ENCODE assay signal across 28 cellular contexts in the genomic region with DNA sequence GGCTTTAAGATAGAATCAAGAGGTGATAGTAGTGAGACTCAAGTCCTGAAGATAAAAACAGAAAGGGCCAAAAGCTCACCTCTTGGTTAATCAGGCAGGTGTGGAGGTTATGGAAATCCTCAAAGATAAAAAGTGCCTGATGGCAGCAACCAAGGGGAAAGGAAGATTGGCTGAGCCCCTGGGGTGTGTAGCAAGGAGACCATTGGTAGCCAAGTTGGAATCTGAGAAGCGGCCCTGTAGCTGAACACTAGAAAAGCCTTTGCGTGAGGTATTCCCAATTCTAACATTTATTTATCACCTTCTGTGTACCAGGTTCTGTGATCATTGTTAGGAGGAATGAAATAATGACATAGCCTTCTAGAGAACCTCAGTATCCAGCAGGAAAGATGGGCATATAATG.
A peak's percentile ranks its signal among the peaks of the same experiment; 100 is the strongest.
DNase-seq lines count a peak whose midpoint lies in the region; ATAC-seq, FAIRE-seq and TF ChIP-seq lines count a peak whose summit lies in the region.
"Had no signal": no experiment of that assay in that cellular context is flagged by ENCODE, and none has a peak within 500 bp of the region (broad histone marks: within the 10 kb centered on the region; RNA-seq: fewer than 3 reads in every experiment).

No MANE protein-coding gene starts in this region.

- H3K27ac Mint-ChIP-seq in activated naive CD8-positive, alpha-beta T cell treated with anti-CD3 and anti-CD28 coated beads for 36 hours: peak overlapping the region; percentile 27
- peak overlapping the region in 6 of 10 donors; percentile 6 to 78 (median 62) for H3K27ac Mint-ChIP-seq in naive thymus-derived CD8-positive, alpha-beta T cell
- H3K27ac Mint-ChIP-seq: activated CD8-positive, alpha-beta T cell treated with anti-CD3 and anti-CD28 coated beads, Interleukin-2, amount 10 ng/mL, durations not matched to agents 7 days and 5 days; IgD-negative memory B cell had no signal

- H3K4me1 ChIP-seq in HepG2 (ENCODE audit: insufficient read depth, low read length) (peaks cover 18% of the 10 kb centered on the region), right lobe of liver (peaks cover 0 to 12% (median 5%) of the 10 kb centered on the region in 4 donors)
- H3K4me1 ChIP-seq: esophagus squamous epithelium, foreskin keratinocyte had no signal

- H3K4me1 Mint-ChIP-seq in activated naive CD8-positive, alpha-beta T cell treated with anti-CD3 and anti-CD28 coated beads for 36 hours: peaks cover 44% of the 10 kb centered on the region
- peaks cover 30 to 68% (median 62%) of the 10 kb centered on the region in 4 donors for H3K4me1 Mint-ChIP-seq in naive thymus-derived CD8-positive, alpha-beta T cell

- no peak overlapping the region for H3K9ac ChIP-seq in HepG2 (ENCODE audit: insufficient read depth, low read depth, low read length)

- H3K4me3 ChIP-seq in HepG2 (replicated peaks in 1 of 3; ENCODE audit: insufficient read depth in 1 of 3, low read depth in 2 of 3, low read length in 3 of 3) (no peak overlapping the region), right lobe of liver (no peak overlapping the region)
- H3K4me3 ChIP-seq: esophagus squamous epithelium, heart left ventricle, testis had no signal

- no peak for TF ChIP-seq POLR2A in HepG2 (IDR thresholded peaks at IDR 0.05; ENCODE audit: insufficient read depth in 1 of 2, low read depth in 2 of 2, low read length in 2 of 2)
- no peak for TF ChIP-seq POLR2A in right lobe of liver (IDR thresholded peaks at IDR 0.05)

- no peaks in the 10 kb centered on the region for H4K20me1 ChIP-seq in HepG2 (ENCODE audit: insufficient read depth, low read length)

- WGBS in HepG2 (ENCODE audit: low lambda C conversion rate): 96% methylated on average over 2 of the region's 2 CpGs
- 100% methylated on average over 2 of the region's 2 CpGs for WGBS in right lobe of liver (ENCODE audit: insufficient coverage, low coverage, low lambda C conversion rate, missing lambda C conversion rate)

- H3K27ac ChIP-seq in HepG2 (ENCODE audit: extremely low read length, insufficient read depth, low read length) (no peak overlapping the region), right lobe of liver (no peak overlapping the region)
- H3K27ac ChIP-seq: esophagus squamous epithelium, foreskin keratinocyte, testis had no signal

- H3K9me3 Mint-ChIP-seq in activated naive CD8-positive, alpha-beta T cell treated with anti-CD3 and anti-CD28 coated beads for 36 hours: no peaks in the 10 kb centered on the region
- H3K9me3 Mint-ChIP-seq in naive thymus-derived CD8-positive, alpha-beta T cell: peaks cover 0 to 2% (median 0%) of the 10 kb centered on the region in 9 donors
- H3K9me3 Mint-ChIP-seq: IgD-negative memory B cell, natural killer cell had no signal

- TF ChIP-seq CTCF in HepG2 (CRISPR knock-in tag; IDR thresholded peaks at IDR 0.05): no peak
- no peak for TF ChIP-seq CTCF in right lobe of liver (IDR thresholded peaks at IDR 0.05)

- no peaks in the 10 kb centered on the region for H3K27me3 Mint-ChIP-seq in activated naive CD8-positive, alpha-beta T cell treated with anti-CD3 and anti-CD28 coated beads for 36 hours
- no peaks in the 10 kb centered on the region for H3K27me3 Mint-ChIP-seq in naive thymus-derived CD8-positive, alpha-beta T cell
- H3K27me3 Mint-ChIP-seq: brain, IgD-negative memory B cell had no signal

- POLR2A ChIA-PET in HepG2 (lab: Yijun Ruan, JAX): no interaction called here
- POLR2A ChIA-PET in naive thymus-derived CD8-positive, alpha-beta T cell (lab: Charles Lee): no interaction called here

- H3K36me3 ChIP-seq in HepG2 (replicated peaks in 1 of 2; ENCODE audit: control insufficient read depth in 1 of 2, insufficient read depth in 2 of 2, low read length in 2 of 2) (0 out of 5 replicates have a peak, but pooled peaks cover 0 to 3% of the 10 kb centered on the region in 2 experiments), right lobe of liver (no peaks in the 10 kb centered on the region)
- H3K36me3 ChIP-seq: esophagus squamous epithelium had no signal

- intact Hi-C loops in HepG2 (cut with micrococcal nuclease; ENCODE audit: unreplicated experiment) (no loop called here), right lobe of liver (cut with DNase I) (no loop called here)

- no TSS peak for BruUV-seq in HepG2 (replicated peaks; lab: Mats Ljungman, UMichigan)

- no peaks in the 10 kb centered on the region for H3K27me3 ChIP-seq in HepG2 (ENCODE audit: control insufficient read depth in 1 of 2, insufficient read depth in 2 of 2, low read length in 2 of 2)
- H3K27me3 ChIP-seq in right lobe of liver: no peaks in the 10 kb centered on the region
- H3K27me3 ChIP-seq: esophagus squamous epithelium, foreskin keratinocyte, heart left ventricle, testis had no signal

- TF ChIP-seq EP300 in HepG2 (IDR thresholded peaks at IDR 0.05; ENCODE audit: low read depth in 2 of 2, low read length in 2 of 2) (no peak), HepG2 (CRISPR knock-in tag; IDR thresholded peaks at IDR 0.05; ENCODE audit: borderline replicate concordance) (no peak)

- H3K4me3 Mint-ChIP-seq in activated naive CD8-positive, alpha-beta T cell treated with anti-CD3 and anti-CD28 coated beads for 36 hours: no peak overlapping the region
- H3K4me3 Mint-ChIP-seq in naive thymus-derived CD8-positive, alpha-beta T cell: peak overlapping the region in 1 of 10 donors; percentile 34
- H3K4me3 Mint-ChIP-seq: activated CD8-positive, alpha-beta T cell treated with anti-CD3 and anti-CD28 coated beads, Interleukin-2, amount 10 ng/mL, durations not matched to agents 7 days and 5 days; brain; IgD-negative memory B cell; natural killer cell had no signal

- DNase-seq in HepG2 (ENCODE audit: low spot score): no peak
- no peak for DNase-seq in right lobe of liver
- DNase-seq in activated naive CD8-positive, alpha-beta T cell treated with anti-CD3 and anti-CD28 coated beads for 36 hours: no peak
- no peak for DNase-seq in naive thymus-derived CD8-positive, alpha-beta T cell
- DNase-seq in hypothalamus (lab: John Stamatoyannopoulos, UW): no peak
- DNase-seq in stimulated activated CD4-positive, alpha-beta T cell treated with anti-CD3 and anti-CD28 coated beads, Interleukin-12 subunit alpha, Interleukin-12 subunit beta, amount 100 ng/mL, for 4 hours: no peak
- DNase-seq in AML-193 (lab: John Stamatoyannopoulos, UW): no peak
- DNase-seq: activated CD8-positive, alpha-beta T cell treated with anti-CD3 and anti-CD28 coated beads, Interleukin-2, amount 10 ng/mL, durations not matched to agents 7 days and 5 days; activated gamma-delta T cell; C1 segment of cervical spinal cord; Calu3; cerebellar nuclear complex; DND-41; esophagus squamous epithelium; foreskin keratinocyte; GF-D8; GOT3; heart left ventricle; kidney glomerular epithelial cell; natural killer cell; NCI-H748 treated with DMSO at 0.1 percent for 48 hours; stimulated activated naive CD8-positive, alpha-beta T cell treated with anti-CD3 and anti-CD28 coated beads, Interleukin-15, Interleukin-2, amounts not matched to agents 100 U/mL and 50 U/mL, for 24 hours; T-helper 9 cell; testis had no signal

- no peaks in the 10 kb centered on the region for H3K9me3 ChIP-seq in HepG2 (ENCODE audit: low read length)
- no peaks in the 10 kb centered on the region for H3K9me3 ChIP-seq in right lobe of liver
- H3K9me3 ChIP-seq: esophagus squamous epithelium, heart left ventricle, testis had no signal

- peaks cover 43% of the 10 kb centered on the region for H3K79me2 ChIP-seq in HepG2 (ENCODE audit: insufficient read depth, low read length)

- ATAC-seq in HepG2 (no peak), right lobe of liver (no peak)
- ATAC-seq in naive thymus-derived CD8-positive, alpha-beta T cell: no peak
- ATAC-seq: activated CD8-positive, alpha-beta T cell treated with anti-CD3 and anti-CD28 coated beads, Interleukin-2, amount 10 ng/mL, durations not matched to agents 7 days and 5 days; foreskin keratinocyte; heart left ventricle; natural killer cell; Right ventricle myocardium inferior; stimulated activated naive CD8-positive, alpha-beta T cell treated with anti-CD3 and anti-CD28 coated beads, Interleukin-15, Interleukin-2, amounts not matched to agents 100 U/mL and 50 U/mL, for 24 hours had no signal

- no peak overlapping the region for H3K4me2 ChIP-seq in HepG2 (ENCODE audit: low read depth, low read length)

- FAIRE-seq in HepG2 (lab: Jason Lieb, UNC): no peak
- FAIRE-seq: urothelium cell line had no signal

- H2AFZ ChIP-seq in HepG2 (ENCODE audit: low read length): no peak overlapping the region

- CTCF ChIA-PET in HepG2 (lab: Yijun Ruan, JAX; ENCODE audit: low intra/inter-chr PET ratio, low total read pairs): no interaction called here

- H3K36me3 Mint-ChIP-seq in activated naive CD8-positive, alpha-beta T cell treated with anti-CD3 and anti-CD28 coated beads for 36 hours: peaks cover 31% of the 10 kb centered on the region
- peaks cover 0 to 21% (median 5%) of the 10 kb centered on the region in 3 donors for H3K36me3 Mint-ChIP-seq in naive thymus-derived CD8-positive, alpha-beta T cell
- H3K36me3 Mint-ChIP-seq: IgD-negative memory B cell, natural killer cell had no signal

- TF ChIP-seq RAD21 in HepG2 (CRISPR knock-in tag; IDR thresholded peaks at IDR 0.05): no peak

- in situ Hi-C loops in HepG2 (cut with HindIII; ENCODE audit: extremely low pct_ligation_motif_present, low pct_unique_long_range_greater_than_20kb): no loop called here

TF ChIP-seq in HepG2, 621 proteins besides CTCF, POLR2A, EP300 and RAD21 (continues in another document):
- 0 out of 2 replicates have a peak, but pooled peaks have one; percentile 20 for TF ChIP-seq ZNF7 (CRISPR knock-in tag; IDR thresholded peaks at IDR 0.05)
- no peak for TF ChIP-seq ZFP36L1 (CRISPR knock-in tag; IDR thresholded peaks at IDR 0.05)
